In the genomic region with DNA sequence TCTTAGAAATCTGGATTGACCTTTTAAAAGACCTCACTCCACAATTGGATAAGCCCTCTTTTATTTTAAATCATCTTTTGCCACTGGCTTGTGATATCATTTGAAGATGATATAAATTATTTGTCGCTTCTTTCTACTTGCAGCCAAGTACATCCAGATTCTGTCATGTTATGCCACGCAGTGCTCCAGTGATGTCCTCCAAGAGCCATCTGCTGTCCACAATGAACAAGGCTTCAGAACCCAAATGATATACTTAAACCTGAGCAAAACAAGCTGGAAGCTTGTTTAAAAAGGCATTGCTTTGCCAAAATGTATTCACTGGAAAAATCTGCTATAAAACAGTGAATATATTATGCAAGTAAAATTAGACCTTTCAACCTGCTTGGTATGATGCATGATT, we compare ENCODE assay signal across 14 cellular contexts. TPM values are rescaled to one million over a fixed set of nuclear protein-coding genes. Genes with fewer than 3 reads are reported as not detected.
DNase-seq lines count a peak whose midpoint lies in the region; ATAC-seq, FAIRE-seq and TF ChIP-seq lines count a peak whose summit lies in the region.
"Had no signal": no experiment of that assay in that cellular context is flagged by ENCODE, and none has a peak within 500 bp of the region (broad histone marks: within the 10 kb centered on the region; RNA-seq: fewer than 3 reads in every experiment).

No MANE protein-coding gene starts in this region.

- FAIRE-seq in HTR-8/SVneo (lab: Jason Lieb, UNC), result no peak
- FAIRE-seq: A204.1, H54 had no signal

- DNase-seq in Ammon's horn (ENCODE audit: low spot score), result peak; percentile 29
- peak; percentile 89 for DNase-seq in NCI-H446 treated with DMSO at 0.1 percent for 48 hours (lab: John Stamatoyannopoulos, UW)
- peak; percentile 39 for DNase-seq in inferior parietal cortex (ENCODE audit: extremely low spot score)
- DNase-seq in HTR-8/SVneo (ENCODE audit: insufficient read length, low spot score), result no peak
- DNase-seq in Right ventricle myocardium inferior (ENCODE audit: missing footprints), result no peak
- no peak for DNase-seq in SIG-M5 (lab: John Stamatoyannopoulos, UW)
- DNase-seq: BE2C; CD4-positive, alpha-beta memory T cell; DND-41; GF-D8; GM23248 had no signal

- TF ChIP-seq CTCF in LNCAP (IDR thresholded peaks at IDR 0.05), result peak; percentile 9; the same call in 1 of the 2 replicates

- intact Hi-C loops in Right ventricle myocardium inferior (cut with DNase I), result no loop called here

- no peak for ATAC-seq in Right ventricle myocardium inferior

RNA-seq across cellular contexts. Expression of gene ARL6, which starts 58.8 kb away (rescaled TPM):
- 2.5 TPM for total RNA-seq in Right ventricle myocardium inferior

Comparison
In these comparisons a context has a peak if more than half of its experiments do, and no peak if none do; other contexts are left out.
1. DNase-seq: peak in Ammon's horn (single experiment), NCI-H446 treated with DMSO at 0.1 percent for 48 hours (single experiment) and inferior parietal cortex (single experiment); none in HTR-8/SVneo (single experiment), Right ventricle myocardium inferior (single experiment) and SIG-M5 (single experiment).